ENCODE assay signal across 14 cellular contexts in the genomic region with DNA sequence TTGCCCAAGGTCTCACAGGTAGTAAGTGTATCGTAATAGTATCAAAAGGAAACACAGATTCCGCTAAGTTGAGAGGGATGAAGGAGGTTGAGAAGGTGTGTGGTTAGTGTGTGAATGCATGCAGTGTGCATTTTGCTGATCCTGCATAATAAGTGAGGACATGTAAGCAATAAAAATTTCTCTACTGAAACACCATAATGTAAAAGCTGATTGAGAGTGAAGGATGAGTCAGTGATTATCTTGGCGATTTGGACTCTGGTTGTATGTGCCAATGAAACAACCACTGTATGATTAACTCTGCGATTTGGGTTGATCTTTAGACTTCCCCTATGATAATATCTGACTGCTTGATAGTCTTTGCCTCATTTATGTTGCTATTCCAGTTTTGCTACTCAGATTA. TPM values are rescaled to one million over a fixed set of nuclear protein-coding genes. Genes with fewer than 3 reads are reported as not detected.
DNase-seq lines count a peak whose midpoint lies in the region; ATAC-seq and TF ChIP-seq lines count a peak whose summit lies in the region.
"Had no signal": no experiment of that assay in that cellular context is flagged by ENCODE, and none has a peak within 500 bp of the region (broad histone marks: within the 10 kb centered on the region; RNA-seq: fewer than 3 reads in every experiment).

No MANE protein-coding gene starts in this region.

- H3K9me3 ChIP-seq in breast epithelium: no peaks in the 10 kb centered on the region
- H3K9me3 ChIP-seq: esophagus muscularis mucosa had no signal

- DNase-seq in MCF 10A (ENCODE audit: unreplicated experiment) (peak; percentile 50), breast epithelium (ENCODE audit: low spot score in 2 of 2) (no peak), WTC11 (ENCODE audit: low spot score) (no peak), foreskin fibroblast (peak; percentile 27 to 50), stromal cell of bone marrow (ENCODE audit: low read depth) (peak; percentile 61), NCI-H2196 treated with DMSO at 0.1 percent for 48 hours (lab: John Stamatoyannopoulos, UW; ENCODE audit: unreplicated experiment) (no peak), UCSD-AML1 (lab: John Stamatoyannopoulos, UW; ENCODE audit: unreplicated experiment) (no peak)
- DNase-seq: activated B cell treated with CpG ODN at 0.5 μM for 24 hours, activated gamma-delta T cell treated with Interleukin-2 at 50 U/mL for 16 hours, NCI-H146, right cardiac atrium had no signal

- no TSS peak for BruUV-seq in MCF 10A (replicated peaks; lab: Mats Ljungman, UMichigan)

- H3K9me3 Mint-ChIP-seq in MCF 10A (ENCODE audit: unreplicated experiment): no peaks in the 10 kb centered on the region
- H3K9me3 Mint-ChIP-seq in WTC11: no peaks in the 10 kb centered on the region
- H3K9me3 Mint-ChIP-seq: activated B cell treated with CpG ODN at 0.5 μM for 24 hours had no signal

- no peak for TF ChIP-seq POLR2A in breast epithelium (IDR thresholded peaks at IDR 0.05)

- POLR2A ChIA-PET in MCF 10A (lab: Yijun Ruan, JAX) (interaction anchor here (0.6 to 2.1 kb wide), 16 partner anchors 9 to 129 kb away, joined by 3 to 28 read pairs (median 4); partner anchors contain the start of genes ADGRF3, HADHA, HADHB and SELENOI), WTC11 (lab: Charles Lee) (no interaction called here)

- H3K27me3 Mint-ChIP-seq in MCF 10A (ENCODE audit: insufficient read depth, unreplicated experiment) (no peaks in the 10 kb centered on the region), WTC11 (ENCODE audit: low read depth) (no peaks in the 10 kb centered on the region)
- H3K27me3 Mint-ChIP-seq: activated B cell treated with CpG ODN at 0.5 μM for 24 hours had no signal

- no peak overlapping the region for H3K4me3 ChIP-seq in breast epithelium
- H3K4me3 ChIP-seq in foreskin fibroblast (ENCODE audit: low read depth in 1 of 2, low read length in 2 of 2): no peak overlapping the region
- H3K4me3 ChIP-seq: esophagus muscularis mucosa had no signal

- CTCF ChIA-PET in MCF 10A (lab: Yijun Ruan, JAX): interaction anchor here (0.6 to 0.7 kb wide), 3 partner anchors 15 to 1300 kb away, joined by 3 to 4 read pairs (median 3); partner anchors contain the start of genes SLC4A1AP and SUPT7L
- CTCF ChIA-PET in WTC11 (lab: Charles Lee): no interaction called here

- ATAC-seq in WTC11 (no peak), HG02973 (IDR thresholded peaks at IDR 0.05; ENCODE audit: unreplicated experiment) (no peak)
- ATAC-seq: right cardiac atrium had no signal

- H3K36me3 ChIP-seq in breast epithelium: no peaks in the 10 kb centered on the region

- no peak for TF ChIP-seq CTCF in MCF 10A (IDR thresholded peaks at IDR 0.05; ENCODE audit: unreplicated experiment)
- no peak for TF ChIP-seq CTCF in breast epithelium (IDR thresholded peaks at IDR 0.05)
- no peak for TF ChIP-seq CTCF in WTC11 (IDR thresholded peaks at IDR 0.05)
- TF ChIP-seq CTCF in foreskin fibroblast (IDR thresholded peaks at IDR 0.05; ENCODE audit: low read depth, low read length): no peak

- peak overlapping the region; percentile 3 for H3K4me3 Mint-ChIP-seq in MCF 10A (ENCODE audit: unreplicated experiment)
- no peak overlapping the region for H3K4me3 Mint-ChIP-seq in WTC11
- H3K4me3 Mint-ChIP-seq: activated B cell treated with CpG ODN at 0.5 μM for 24 hours had no signal

- no peaks in the 10 kb centered on the region for H3K27me3 ChIP-seq in breast epithelium
- H3K27me3 ChIP-seq: esophagus muscularis mucosa had no signal

- H3K27ac Mint-ChIP-seq in MCF 10A (ENCODE audit: low read depth, unreplicated experiment) (peak overlapping the region; percentile 9), WTC11 (peak overlapping the region; percentile 0; the same call in 1 of the 2 replicates)
- H3K27ac Mint-ChIP-seq: activated B cell treated with CpG ODN at 0.5 μM for 24 hours had no signal

- H3K27ac ChIP-seq in breast epithelium: no peak overlapping the region
- H3K27ac ChIP-seq: esophagus muscularis mucosa had no signal

- H3K4me1 Mint-ChIP-seq in MCF 10A (ENCODE audit: insufficient read depth, unreplicated experiment) (peaks cover 21% of the 10 kb centered on the region), WTC11 (no peaks in the 10 kb centered on the region)

- intact Hi-C loops in MCF 10A (cut with micrococcal nuclease) (no loop called here), breast epithelium (cut with DNase I; ENCODE audit: low total_unique reads) (no loop called here)

- no peaks in the 10 kb centered on the region for H3K4me1 ChIP-seq in breast epithelium
- H3K4me1 ChIP-seq: esophagus muscularis mucosa had no signal

- H3K36me3 Mint-ChIP-seq in MCF 10A (ENCODE audit: insufficient read depth, unreplicated experiment) (peaks cover 38% of the 10 kb centered on the region), WTC11 (peaks cover 11% of the 10 kb centered on the region)

TF ChIP-seq in WTC11, 78 proteins besides CTCF, POLR2A, EP300 and RAD21 (continues in another document):
- TF ChIP-seq USF2 (CRISPR knock-in tag; IDR thresholded peaks at IDR 0.05) (no peak), RELA (CRISPR knock-in tag; IDR thresholded peaks at IDR 0.05; ENCODE audit: borderline replicate concordance) (no peak), PRRX2 (CRISPR knock-in tag; IDR thresholded peaks at IDR 0.05) (no peak), TCF7 (CRISPR knock-in tag; IDR thresholded peaks at IDR 0.05; ENCODE audit: low read depth) (no peak), AFF4 (CRISPR knock-in tag; IDR thresholded peaks at IDR 0.05; ENCODE audit: borderline replicate concordance) (no peak), ZNF671 (CRISPR knock-in tag; IDR thresholded peaks at IDR 0.05) (no peak), MXD4 (CRISPR knock-in tag; IDR thresholded peaks at IDR 0.05; ENCODE audit: borderline replicate concordance) (no peak)
- TF ChIP-seq, protein P1, sequence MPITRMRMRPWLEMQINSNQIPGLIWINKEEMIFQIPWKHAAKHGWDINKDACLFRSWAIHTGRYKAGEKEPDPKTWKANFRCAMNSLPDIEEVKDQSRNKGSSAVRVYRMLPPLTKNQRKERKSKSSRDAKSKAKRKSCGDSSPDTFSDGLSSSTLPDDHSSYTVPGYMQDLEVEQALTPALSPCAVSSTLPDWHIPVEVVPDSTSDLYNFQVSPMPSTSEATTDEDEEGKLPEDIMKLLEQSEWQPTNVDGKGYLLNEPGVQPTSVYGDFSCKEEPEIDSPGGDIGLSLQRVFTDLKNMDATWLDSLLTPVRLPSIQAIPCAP (CRISPR knock-in tag; IDR thresholded peaks at IDR 0.05): no peak

RNA-seq across cellular contexts. Expression of gene ADGRF3, which starts 16.7 kb away (rescaled TPM):
- total RNA-seq in MCF 10A (2022): 0.17 TPM in 1 of 2 replicates, not detected in the other
- total RNA-seq in breast epithelium: under 1 TPM in 1 of 3 donors, not detected in 2; under 0.01 TPM
- total RNA-seq in WTC11 (2021): 0.18 to 0.48 TPM (median 0.25 TPM) in 3 replicates
- total RNA-seq: Daoy, esophagus muscularis mucosa had no signal

RNA-seq across cellular contexts. Expression of gene SELENOI, which starts 17.4 kb away (rescaled TPM):
- 43.8 and 51.0 TPM in 2 replicates for total RNA-seq in MCF 10A (2022)
- 10 to 100 TPM in 2 of 3 donors, 1 to 10 TPM in 1; 6.6 to 26.3 (median 17.4) TPM for total RNA-seq in breast epithelium
- total RNA-seq in WTC11 (2021): 39.3 to 53.1 TPM (median 45.2 TPM) in 3 replicates

RNA-seq across cellular contexts. Expression of gene DRC1, which starts 38.4 kb away (rescaled TPM):
- total RNA-seq in MCF 10A (2022) (not detected in 2 replicates), breast epithelium (not detected), WTC11 (2021) (0.55 TPM in 1 of 3 replicates, not detected in the others)
- total RNA-seq: activated B cell treated with CpG ODN at 0.5 μM for 24 hours, Daoy, right cardiac atrium had no signal

Comparison
In these comparisons a context has a peak if more than half of its experiments do, and no peak if none do; other contexts are left out.
1. DNase-seq: peak in MCF 10A (single experiment), foreskin fibroblast (2 of 2) and stromal cell of bone marrow (single experiment); none in breast epithelium (0 of 2), WTC11 (single experiment), NCI-H2196 treated with DMSO at 0.1 percent for 48 hours (single experiment) and UCSD-AML1 (single experiment).